In genomic region chr19:1351324-1351947, GRCh38 we compare ENCODE assay signal across 21 cellular contexts. TPM values are rescaled to one million over a fixed set of nuclear protein-coding genes. Genes with fewer than 3 reads are reported as not detected.
DNase-seq lines count a peak whose midpoint lies in the region; ATAC-seq and TF ChIP-seq lines count a peak whose summit lies in the region.
"Had no signal": no experiment of that assay in that cellular context is flagged by ENCODE, and none has a peak within 500 bp of the region (broad histone marks: within the 10 kb centered on the region; RNA-seq: fewer than 3 reads in every experiment).

No MANE protein-coding gene starts in this region.

- no peak for TF ChIP-seq CTCF in cardiac muscle cell (IDR thresholded peaks at IDR 0.05; ENCODE audit: low read depth, low read length)
- TF ChIP-seq CTCF in endodermal cell (conservative IDR thresholded peaks at IDR 0.05): no peak
- TF ChIP-seq CTCF in neural cell (IDR thresholded peaks at IDR 0.05; ENCODE audit: poor library complexity, severe bottlenecking): no peak

- TF ChIP-seq EP300 in neural cell (conservative IDR thresholded peaks at IDR 0.05; ENCODE audit: poor library complexity, severe bottlenecking): no peak

- H3K9ac ChIP-seq in endodermal cell (ENCODE audit: extremely low read depth, low read length, poor library complexity, severe bottlenecking): no peak overlapping the region
- H3K9ac ChIP-seq in neural cell (ENCODE audit: low read length): peak overlapping the region; percentile 52
- no peak overlapping the region for H3K9ac ChIP-seq in GM23248

- H3K36me3 ChIP-seq in cardiac muscle cell (no peaks in the 10 kb centered on the region), endodermal cell (ENCODE audit: control insufficient read depth, insufficient read depth, low read length) (peaks cover 1% of the 10 kb centered on the region), neural cell (ENCODE audit: insufficient read depth, low read length) (no peaks in the 10 kb centered on the region), GM23248 (ENCODE audit: low read depth) (no peaks in the 10 kb centered on the region)

- H3K4me1 ChIP-seq in cardiac muscle cell (ENCODE audit: low read depth): peaks cover 23% of the 10 kb centered on the region
- peaks cover 8% of the 10 kb centered on the region for H3K4me1 ChIP-seq in endodermal cell (ENCODE audit: control insufficient read depth, insufficient read depth, low read length)
- H3K4me1 ChIP-seq in GM23248 (ENCODE audit: insufficient read depth): peaks cover 10% of the 10 kb centered on the region

- H3K79me2 ChIP-seq in neural cell (replicated peaks; ENCODE audit: insufficient read depth, low read length) (peaks cover 5% of the 10 kb centered on the region), GM23248 (ENCODE audit: insufficient read depth) (peaks cover 14% of the 10 kb centered on the region)

- no peaks in the 10 kb centered on the region for H3K27me3 ChIP-seq in cardiac muscle cell
- no peaks in the 10 kb centered on the region for H3K27me3 ChIP-seq in endodermal cell (ENCODE audit: control insufficient read depth, insufficient read depth, low read length, poor library complexity, severe bottlenecking)
- H3K27me3 ChIP-seq in neural cell (ENCODE audit: insufficient read depth, low read depth, low read length): no peaks in the 10 kb centered on the region
- H3K27me3 ChIP-seq in GM23248 (replicated peaks; ENCODE audit: insufficient read depth): no peaks in the 10 kb centered on the region

- no peaks in the 10 kb centered on the region for H3K27me3 Mint-ChIP-seq in endodermal cell (ENCODE audit: insufficient read depth)
- H3K27me3 Mint-ChIP-seq in effector memory CD8-positive, alpha-beta T cell: peaks cover 6 to 8% of the 10 kb centered on the region in 2 donors
- H3K27me3 Mint-ChIP-seq: B cell; CD4-positive, alpha-beta memory T cell had no signal

- peak; percentile 30 to 55 for DNase-seq in cardiac muscle cell (ENCODE audit: low read depth in 1 of 2, low spot score in 1 of 2)
- DNase-seq in left ventricle myocardium superior: no peak
- no peak for DNase-seq in endodermal cell
- no peak for DNase-seq in effector memory CD8-positive, alpha-beta T cell
- DNase-seq in HT-29 (ENCODE audit: low spot score): no peak
- no peak for DNase-seq in GM23248
- DNase-seq: CD4-positive, alpha-beta memory T cell; DMS153; EL; KG1; NCI-H1105 treated with DMSO at 0.1 percent for 48 hours; NCI-H1694; NCI-H510A treated with DMSO at 0.1 percent for 48 hours; NCI-H774 had no signal

- no peaks in the 10 kb centered on the region for H3K9me3 ChIP-seq in cardiac muscle cell (ENCODE audit: low read depth)
- no peaks in the 10 kb centered on the region for H3K9me3 ChIP-seq in endodermal cell (ENCODE audit: control insufficient read depth, low read length)
- no peaks in the 10 kb centered on the region for H3K9me3 ChIP-seq in neural cell (ENCODE audit: low read length)
- H3K9me3 ChIP-seq in GM23248 (ENCODE audit: low read depth): no peaks in the 10 kb centered on the region

- ATAC-seq in left ventricle myocardium superior (no peak), HG03175 (IDR thresholded peaks at IDR 0.05; ENCODE audit: unreplicated experiment) (no peak)
- ATAC-seq in effector memory CD8-positive, alpha-beta T cell (replicated peaks): no peak
- ATAC-seq: GM12878, HepG2, Right ventricle myocardium inferior had no signal

- 92% methylated on average over 26 of the region's 26 CpGs for WGBS in endodermal cell (ENCODE audit: insufficient coverage in 1 of 2, insufficient read length in 1 of 2), 2 experiments
- 79 to 80% methylated on average over 26 of the region's 26 CpGs for WGBS in GM23248 (ENCODE audit: low coverage in 1 of 2, low lambda C conversion rate in 2 of 2, missing lambda C conversion rate in 2 of 2), 2 experiments

- in situ Hi-C loops in GM23248 (cut with MboI): no loop called here

- H3F3A ChIP-seq in neural cell (ENCODE audit: insufficient read depth, low read length, poor library complexity, severe bottlenecking) (no peaks in the 10 kb centered on the region), GM23248 (ENCODE audit: insufficient read depth) (peaks cover 9% of the 10 kb centered on the region; the same call in 1 of the 2 replicates)

- H2AFZ ChIP-seq in neural cell (ENCODE audit: low read depth, low read length): peak overlapping the region; percentile 37
- no peak overlapping the region for H2AFZ ChIP-seq in GM23248

- H3K4me1 Mint-ChIP-seq in endodermal cell: peaks cover 11% of the 10 kb centered on the region
- peaks cover 6 to 11% of the 10 kb centered on the region in 2 donors for H3K4me1 Mint-ChIP-seq in effector memory CD8-positive, alpha-beta T cell (ENCODE audit: low read depth in 2 of 2)

- H3K36me3 Mint-ChIP-seq in endodermal cell (ENCODE audit: low read depth): peaks cover 4% of the 10 kb centered on the region
- H3K36me3 Mint-ChIP-seq in effector memory CD8-positive, alpha-beta T cell (ENCODE audit: insufficient read depth): peaks cover 8% of the 10 kb centered on the region

- no peaks in the 10 kb centered on the region for H4K20me1 ChIP-seq in neural cell (ENCODE audit: insufficient read depth)
- H4K20me1 ChIP-seq in GM23248 (ENCODE audit: insufficient read depth): no peaks in the 10 kb centered on the region

- no peak for TF ChIP-seq RAD21 in neural cell (conservative IDR thresholded peaks at IDR 0.05)

- intact Hi-C loops in left ventricle myocardium superior (cut with micrococcal nuclease): no loop called here

- H3K9me2 ChIP-seq in neural cell (ENCODE audit: insufficient read depth, low read length): no peaks in the 10 kb centered on the region
- H3K9me2 ChIP-seq in GM23248 (ENCODE audit: insufficient read depth): no peaks in the 10 kb centered on the region

- no peak overlapping the region for H3K4me3 ChIP-seq in cardiac muscle cell
- H3K4me3 ChIP-seq in endodermal cell (ENCODE audit: low read length): no peak overlapping the region
- H3K4me3 ChIP-seq in neural cell (ENCODE audit: low read length): no peak overlapping the region
- H3K4me3 ChIP-seq in GM23248: no peak overlapping the region
- H3K4me3 ChIP-seq: GM12878 had no signal

- peak overlapping the region; percentile 83 for H3K27ac ChIP-seq in cardiac muscle cell
- H3K27ac ChIP-seq in endodermal cell (ENCODE audit: low read depth, low read length): peak overlapping the region; percentile 70
- H3K27ac ChIP-seq in neural cell (ENCODE audit: low read length): peak overlapping the region; percentile 68
- no peak overlapping the region for H3K27ac ChIP-seq in GM23248
- H3K27ac ChIP-seq: 22Rv1 had no signal

- no peaks in the 10 kb centered on the region for H3K9me3 Mint-ChIP-seq in endodermal cell
- no peaks in the 10 kb centered on the region for H3K9me3 Mint-ChIP-seq in effector memory CD8-positive, alpha-beta T cell

- H3K4me2 ChIP-seq in neural cell (ENCODE audit: low read length): no peak overlapping the region
- H3K4me2 ChIP-seq in GM23248 (ENCODE audit: unreplicated experiment): no peak overlapping the region

- H3K4me3 Mint-ChIP-seq in endodermal cell: no peak overlapping the region
- no peak overlapping the region for H3K4me3 Mint-ChIP-seq in effector memory CD8-positive, alpha-beta T cell
- H3K4me3 Mint-ChIP-seq: B cell had no signal

- H3K27ac Mint-ChIP-seq in endodermal cell: no peak overlapping the region
- H3K27ac Mint-ChIP-seq in effector memory CD8-positive, alpha-beta T cell: no peak overlapping the region
- H3K27ac Mint-ChIP-seq: B cell; CD4-positive, alpha-beta memory T cell had no signal

TF ChIP-seq in neural cell, 6 proteins besides CTCF, POLR2A, EP300 and RAD21 (continues in another document):
- no peak for TF ChIP-seq SMC3 (conservative IDR thresholded peaks at IDR 0.05; ENCODE audit: poor library complexity)
- TF ChIP-seq TAF1 (IDR thresholded peaks at IDR 0.05; ENCODE audit: low read depth): no peak
- no peak for TF ChIP-seq EZH2 (IDR thresholded peaks at IDR 0.05; ENCODE audit: borderline replicate concordance, insufficient read depth, low read length, poor library complexity, severe bottlenecking)

RNA-seq across cellular contexts. Expression of gene NDUFS7, which starts 32.3 kb away (rescaled TPM):
- total RNA-seq in cardiac muscle cell (264 and 266 TPM in 2 replicates), left ventricle myocardium superior (461 TPM), endodermal cell (10 to 100 TPM; 57.0 to 62.5 TPM)
- polyA plus RNA-seq in cardiac muscle cell (455 and 472 TPM in 2 replicates), neural cell (192 and 196 TPM in 2 replicates), GM23248 (2016; fragmentation: Nextera tagmentation; extraction: Ambion mirVana) (173 and 177 TPM in 2 replicates)
- 87.8 TPM for polyA plus RNA-seq in endodermal cell (2013, experiment 1 of 2)
- 64.6 TPM for polyA plus RNA-seq in endodermal cell (2013, experiment 2 of 2)
- 53.8 and 57.0 TPM in 2 replicates for polyA minus RNA-seq in neural cell
- 133 and 170 TPM in 2 replicates for total RNA-seq in HT-29 (2014; rRNA removed; shearing (Covaris generic))
- total RNA-seq in GM23248 (2014; rRNA removed; shearing (Covaris generic)): 64.1 and 67.1 TPM in 2 replicates

RNA-seq across cellular contexts. Expression of gene GAMT, which starts 49.9 kb away (rescaled TPM):
- total RNA-seq in cardiac muscle cell: 197 and 231 TPM in 2 replicates
- 180 and 231 TPM in 2 replicates for polyA plus RNA-seq in cardiac muscle cell
- 92.5 TPM for total RNA-seq in left ventricle myocardium superior
- total RNA-seq in endodermal cell: 10 to 100 TPM; 38.4 to 49.6 TPM
- 35.0 TPM for polyA plus RNA-seq in endodermal cell (2013, experiment 1 of 2)
- polyA plus RNA-seq in endodermal cell (2013, experiment 2 of 2): 29.8 TPM
- 32.5 and 54.1 TPM in 2 replicates for polyA plus RNA-seq in neural cell
- polyA minus RNA-seq in neural cell: 21.3 and 21.7 TPM in 2 replicates
- 0.26 and 0.97 TPM in 2 replicates for total RNA-seq in HT-29 (2014; rRNA removed; shearing (Covaris generic))
- total RNA-seq in GM23248 (2014; rRNA removed; shearing (Covaris generic)): 39.8 and 43.7 TPM in 2 replicates
- 40.1 and 43.1 TPM in 2 replicates for polyA plus RNA-seq in GM23248 (2016; fragmentation: Nextera tagmentation; extraction: Ambion mirVana)

RNA-seq across cellular contexts. Expression of gene DAZAP1, which starts 56.0 kb away (rescaled TPM):
- total RNA-seq in cardiac muscle cell (103 and 112 TPM in 2 replicates), left ventricle myocardium superior (96.7 TPM), endodermal cell (100 to 1,000 TPM; 154 to 179 TPM)
- polyA plus RNA-seq in cardiac muscle cell (41.8 and 43.0 TPM in 2 replicates), neural cell (60.5 and 95.2 TPM in 2 replicates), GM23248 (2016; fragmentation: Nextera tagmentation; extraction: Ambion mirVana) (11.0 and 12.8 TPM in 2 replicates)
- 94.3 TPM for polyA plus RNA-seq in endodermal cell (2013, experiment 1 of 2)
- 85.7 TPM for polyA plus RNA-seq in endodermal cell (2013, experiment 2 of 2)
- 34.6 and 39.8 TPM in 2 replicates for polyA minus RNA-seq in neural cell
- 223 and 234 TPM in 2 replicates for total RNA-seq in HT-29 (2014; rRNA removed; shearing (Covaris generic))
- 56.6 and 59.4 TPM in 2 replicates for total RNA-seq in GM23248 (2014; rRNA removed; shearing (Covaris generic))

Comparison
In these comparisons a context has a peak if more than half of its experiments do, and no peak if none do; other contexts are left out.
1. DNase-seq: peak in cardiac muscle cell (2 of 2); none in left ventricle myocardium superior (single experiment), endodermal cell (single experiment), effector memory CD8-positive, alpha-beta T cell (0 of 3), HT-29 (single experiment) and GM23248 (single experiment).
2. RNA of gene GAMT, which starts 49.9 kb away (total RNA-seq): 197 to 231 TPM in cardiac muscle cell, 92.5 TPM in left ventricle myocardium superior (single experiment), 38.4 to 49.6 TPM in endodermal cell and 39.8 to 43.7 TPM in GM23248; 0.26 to 0.97 TPM in HT-29; every median in the first group is over 10 times any median in the second.